Comparison of ENCODE assay signal across 8 cellular contexts in genomic region chr14:81435578-81436295, GRCh38. TPM values are rescaled to one million over a fixed set of nuclear protein-coding genes. Genes with fewer than 3 reads are reported as not detected.
DNase-seq lines count a peak whose midpoint lies in the region; ATAC-seq and TF ChIP-seq lines count a peak whose summit lies in the region.

No MANE protein-coding gene starts in this region.

- peaks cover 11 to 25% of the 10 kb centered on the region in 2 donors for H3K27me3 ChIP-seq in muscle layer of colon (ENCODE audit: control insufficient read depth in 1 of 2, insufficient read depth in 2 of 2, low read length in 2 of 2)
- H3K27me3 ChIP-seq in upper lobe of right lung, result peaks cover 24% of the 10 kb centered on the region

- DNase-seq in NCI-H82 (lab: John Stamatoyannopoulos, UW) (peak; percentile 64), NCI-H82 treated with DMSO at 0.1 percent for 48 hours (lab: John Stamatoyannopoulos, UW; ENCODE audit: unreplicated experiment) (no peak), NCI-H2171 treated with DMSO at 0.1 percent for 48 hours (lab: John Stamatoyannopoulos, UW) (peak; percentile 87), fibroblast of gingiva (ENCODE audit: low read depth) (peak; percentile 32), upper lobe of right lung (peak; percentile 75)
- peak; percentile 43 for DNase-seq in activated T-cell treated with anti-CD3 and anti-CD28 coated beads, Interleukin-2, amount 50 U/mL, for 24 hours

- H3K9me3 ChIP-seq in muscle layer of colon (ENCODE audit: low read length), result no peaks in the 10 kb centered on the region
- no peaks in the 10 kb centered on the region for H3K9me3 ChIP-seq in upper lobe of right lung

- intact Hi-C loops in upper lobe of right lung (cut with DNase I), result no loop called here

- H3K4me1 Mint-ChIP-seq in activated T-cell treated with anti-CD3 and anti-CD28 coated beads, Interleukin-2, amount 50 U/mL, for 24 hours (ENCODE audit: low read depth), result peaks cover 16% of the 10 kb centered on the region

- no peak for TF ChIP-seq CTCF in upper lobe of right lung (IDR thresholded peaks at IDR 0.05)

- no peaks in the 10 kb centered on the region for H3K36me3 Mint-ChIP-seq in activated T-cell treated with anti-CD3 and anti-CD28 coated beads, Interleukin-2, amount 50 U/mL, for 24 hours (ENCODE audit: low read depth)

- peak overlapping the region; percentile 66 for H3K4me3 Mint-ChIP-seq in activated T-cell treated with anti-CD3 and anti-CD28 coated beads, Interleukin-2, amount 50 U/mL, for 24 hours

- H3K9me3 Mint-ChIP-seq in activated T-cell treated with anti-CD3 and anti-CD28 coated beads, Interleukin-2, amount 50 U/mL, for 24 hours, result no peaks in the 10 kb centered on the region

- H3K27me3 Mint-ChIP-seq in activated T-cell treated with anti-CD3 and anti-CD28 coated beads, Interleukin-2, amount 50 U/mL, for 24 hours, result peaks cover 79% of the 10 kb centered on the region

- H3K27ac ChIP-seq in muscle layer of colon (ENCODE audit: low read depth, low read length), result no peak overlapping the region
- H3K27ac ChIP-seq in upper lobe of right lung, result no peak overlapping the region

- no peaks in the 10 kb centered on the region for H3K36me3 ChIP-seq in muscle layer of colon (ENCODE audit: insufficient read depth, low read length)
- no peaks in the 10 kb centered on the region for H3K36me3 ChIP-seq in upper lobe of right lung

- peak overlapping the region; percentile 69 to 74 for H3K4me3 ChIP-seq in muscle layer of colon (ENCODE audit: low read depth in 1 of 2, low read length in 2 of 2)
- peak overlapping the region; percentile 62 for H3K4me3 ChIP-seq in upper lobe of right lung

- peak; percentile 48 for ATAC-seq in HG02938 (IDR thresholded peaks at IDR 0.05; ENCODE audit: unreplicated experiment)
- peak; percentile 70 for ATAC-seq in upper lobe of right lung

- no peak overlapping the region for H3K27ac Mint-ChIP-seq in activated T-cell treated with anti-CD3 and anti-CD28 coated beads, Interleukin-2, amount 50 U/mL, for 24 hours

- H3K4me1 ChIP-seq in muscle layer of colon (ENCODE audit: insufficient read depth, low read length) (peaks cover 6% of the 10 kb centered on the region), upper lobe of right lung (peaks cover 5% of the 10 kb centered on the region)

- no peak overlapping the region for H3K9ac ChIP-seq in muscle layer of colon (ENCODE audit: low read length)

RNA-seq across cellular contexts. Expression of gene STON2, which starts 35.6 kb away (rescaled TPM):
- 47.7 TPM for total RNA-seq in upper lobe of right lung
